Comparison of ENCODE assay signal across 11 cellular contexts in genomic region chr17:42340691-42341127, GRCh38. TPM values are rescaled to one million over a fixed set of nuclear protein-coding genes. Genes with fewer than 3 reads are reported as not detected.
DNase-seq lines count a peak whose midpoint lies in the region; ATAC-seq, FAIRE-seq and TF ChIP-seq lines count a peak whose summit lies in the region.
"Had no signal": no experiment of that assay in that cellular context is flagged by ENCODE, and none has a peak within 500 bp of the region (broad histone marks: within the 10 kb centered on the region; RNA-seq: fewer than 3 reads in every experiment).

No MANE protein-coding gene starts in this region.

- H3K9me3 ChIP-seq in A549 (no peaks in the 10 kb centered on the region), trophoblast cell (ENCODE audit: insufficient read depth, low read depth, low read length) (no peaks in the 10 kb centered on the region)
- H3K9me3 ChIP-seq: upper lobe of left lung had no signal

- no peak for TF ChIP-seq EP300 in A549 (IDR thresholded peaks at IDR 0.05)

- H3K9ac ChIP-seq in trophoblast cell (ENCODE audit: low read length): no peak overlapping the region

- H3K4me3 ChIP-seq in A549 (no peak overlapping the region), dorsolateral prefrontal cortex (no peak overlapping the region), trophoblast cell (ENCODE audit: low read depth, low read length) (no peak overlapping the region)
- H3K4me3 ChIP-seq: upper lobe of left lung had no signal

- H3K4ac ChIP-seq in trophoblast cell (ENCODE audit: low read depth, low read length): no peak overlapping the region

- no peak overlapping the region for H2AFZ ChIP-seq in trophoblast cell (ENCODE audit: insufficient read depth, low read length, poor library complexity)

- peaks cover 21 to 26% of the 10 kb centered on the region in 2 experiments for H3K36me3 ChIP-seq in trophoblast cell (ENCODE audit: control insufficient read depth in 1 of 2, insufficient read depth in 2 of 2, low read length in 2 of 2)

- no peak overlapping the region for H4K12ac ChIP-seq in trophoblast cell (ENCODE audit: low read depth, low read length)

- peak in 1 of 2 experiments; percentile 44; a peak in 3 of 6 replicates for ATAC-seq in A549
- ATAC-seq in HG02610 (IDR thresholded peaks at IDR 0.05; ENCODE audit: unreplicated experiment): peak; percentile 32
- peak; percentile 13 for ATAC-seq in esophagus mucosa

- no peaks in the 10 kb centered on the region for H3K27me3 ChIP-seq in dorsolateral prefrontal cortex
- no peaks in the 10 kb centered on the region for H3K27me3 ChIP-seq in trophoblast cell (ENCODE audit: insufficient read depth, low read length)
- H3K27me3 ChIP-seq: upper lobe of left lung had no signal

- H2AK5ac ChIP-seq in trophoblast cell (ENCODE audit: low read length): no peak overlapping the region

- no peak overlapping the region for H3K23ac ChIP-seq in trophoblast cell (ENCODE audit: low read length)

- H3K27ac ChIP-seq in A549 (peak overlapping the region in 1 of 2 experiments; percentile 55; a peak in 3 of 6 replicates), dorsolateral prefrontal cortex (no peak overlapping the region), trophoblast cell (ENCODE audit: low read depth, low read length) (no peak overlapping the region)
- H3K27ac ChIP-seq: epithelial cell of prostate had no signal

- CTCF ChIA-PET in A549 (lab: Yijun Ruan, JAX): interaction anchor here (0.6 to 3.2 kb wide), 13 partner anchors 12 to 1789 kb away, joined by 3 to 19 read pairs (median 4); no protein-coding TSS in a partner anchor

- H2BK120ac ChIP-seq in trophoblast cell (ENCODE audit: insufficient read depth, low read length, poor library complexity): no peak overlapping the region

- no peaks in the 10 kb centered on the region for H3K79me1 ChIP-seq in trophoblast cell (ENCODE audit: low read length)

- H4K8ac ChIP-seq in trophoblast cell (ENCODE audit: low read depth, low read length): no peak overlapping the region

- intact Hi-C loops in dorsolateral prefrontal cortex (cut with DNase I): no loop called here

- TF ChIP-seq CTCF in A549 (IDR thresholded peaks at IDR 0.05) (no peak), dorsolateral prefrontal cortex (IDR thresholded peaks at IDR 0.05 in 54 of 56, conservative IDR thresholded peaks at IDR 0.05 in 2 of 56; ENCODE audit: low read depth in 1 of 56, partially characterized antibody in 56 of 56) (no peak)

- H2BK5ac ChIP-seq in trophoblast cell (ENCODE audit: low read depth, low read length, poor library complexity): no peak overlapping the region

- H3K18ac ChIP-seq in trophoblast cell (ENCODE audit: low read length): no peak overlapping the region

- H4K91ac ChIP-seq in trophoblast cell (ENCODE audit: low read depth, low read length): no peak overlapping the region

- peaks cover 21% of the 10 kb centered on the region for H3K4me1 ChIP-seq in A549
- H3K4me1 ChIP-seq in trophoblast cell (ENCODE audit: control insufficient read depth in 1 of 2, insufficient read depth in 2 of 2, low read length in 2 of 2): no peaks in the 10 kb centered on the region

- POLR2A ChIA-PET in A549 (lab: Yijun Ruan, JAX): interaction anchor here (0.8 kb wide), 1 partner anchor 48 kb away, joined by 3 read pairs; the partner anchor contains the start of gene STAT3

- no peak overlapping the region for H2BK12ac ChIP-seq in trophoblast cell (ENCODE audit: low read length)

- no peak for TF ChIP-seq POLR2A in A549 (IDR thresholded peaks at IDR 0.05; ENCODE audit: low read length)

- no peak for FAIRE-seq in A549 (lab: Jason Lieb, UNC)

- no peak overlapping the region for H3K14ac ChIP-seq in trophoblast cell (ENCODE audit: low read length)

- H3K4me2 ChIP-seq in A549 (peak overlapping the region; percentile 18; the same call in 1 of the 3 replicates), trophoblast cell (ENCODE audit: low read length) (no peak overlapping the region)

- H3K79me2 ChIP-seq in trophoblast cell (ENCODE audit: control insufficient read depth, insufficient read depth, low read length, poor library complexity): no peaks in the 10 kb centered on the region

- DNase-seq in A549 (ENCODE audit: low read depth in 1 of 2, low spot score in 1 of 2) (no peak), dorsolateral prefrontal cortex (no peak), SK-N-DZ (ENCODE audit: low spot score) (no peak), NCI-H187 treated with DMSO at 0.1 percent for 48 hours (lab: John Stamatoyannopoulos, UW) (no peak), trophoblast cell (no peak)
- peak; percentile 81 for DNase-seq in activated CD8-positive, alpha-beta memory T cell treated with anti-CD3 and anti-CD28 coated beads for 24 hours
- DNase-seq: NCI-H1436 treated with DMSO at 0.1 percent for 48 hours, upper lobe of left lung had no signal

- TF ChIP-seq RAD21 in A549 (conservative IDR thresholded peaks at IDR 0.05 in 1 of 2, IDR thresholded peaks at IDR 0.05 in 1 of 2): no peak

TF ChIP-seq in A549, 52 proteins besides CTCF, POLR2A, EP300 and RAD21:
- no peak for TF ChIP-seq RARB (CRISPR knock-in tag; IDR thresholded peaks at IDR 0.05)
- no peak for TF ChIP-seq MAFK (IDR thresholded peaks at IDR 0.05; ENCODE audit: partially characterized antibody)
- no peak for TF ChIP-seq FOSL2 (IDR thresholded peaks at IDR 0.05)
- peak; percentile 37 for TF ChIP-seq FOSL2 (CRISPR knock-in tag; IDR thresholded peaks at IDR 0.05)

RNA-seq across cellular contexts. Expression of gene STAT3, which starts 47.5 kb away (rescaled TPM):
- polyA plus RNA-seq in A549 (2011; rRNA removed) (72.8 and 81.9 TPM in 2 replicates), A549 (2017; fragmentation: RNase III; extraction: RNeasy Plus Mini Kit Qiagen cat#74134 plus additional on column Dnase treatment) (97.8 to 115 TPM (median 109 TPM) in 3 replicates)
- 49.5 and 57.3 TPM in 2 replicates for polyA plus RNA-seq in A549 (2012; cell fraction: cytosol; rRNA removed)
- polyA plus RNA-seq in A549 (2012; cell fraction: nucleus; rRNA removed): 80.0 and 101 TPM in 2 replicates
- 127 and 145 TPM in 2 replicates for polyA minus RNA-seq in A549 (2011; rRNA and poly(A)+ RNA removed)
- total RNA-seq in esophagus mucosa (191 TPM), dorsolateral prefrontal cortex (100 to 1,000 TPM in 55 of 120 experiments, 10 to 100 TPM in 65; 57.7 to 203 (median 98.0) TPM)
- 20.7 and 23.9 TPM in 2 replicates for polyA plus RNA-seq in SK-N-DZ (2014; cell fraction: cytosol; rRNA removed)
- polyA plus RNA-seq in SK-N-DZ (2014; cell fraction: nucleus; rRNA removed): 17.7 and 20.4 TPM in 2 replicates
- 30.4 and 32.5 TPM in 2 replicates for polyA plus RNA-seq in trophoblast cell (2013)

RNA-seq across cellular contexts. Expression of gene STAT5A, which starts 52.4 kb away (rescaled TPM):
- 2.2 and 3.1 TPM in 2 replicates for polyA plus RNA-seq in A549 (2011; rRNA removed)
- polyA plus RNA-seq in A549 (2012; cell fraction: cytosol; rRNA removed): 2.6 and 3.3 TPM in 2 replicates
- polyA plus RNA-seq in A549 (2012; cell fraction: nucleus; rRNA removed): 5.6 and 7.9 TPM in 2 replicates
- 3.9 to 4.4 TPM (median 4.0 TPM) in 3 replicates for polyA plus RNA-seq in A549 (2017; fragmentation: RNase III; extraction: RNeasy Plus Mini Kit Qiagen cat#74134 plus additional on column Dnase treatment)
- polyA minus RNA-seq in A549 (2011; rRNA and poly(A)+ RNA removed): 2.9 and 4.3 TPM in 2 replicates
- total RNA-seq in esophagus mucosa: 6.9 TPM
- 10 to 100 TPM in 71 of 120 experiments, 1 to 10 TPM in 49; 4.4 to 25.7 (median 10.8) TPM for total RNA-seq in dorsolateral prefrontal cortex
- polyA plus RNA-seq in SK-N-DZ (2014; cell fraction: cytosol; rRNA removed): 10.1 and 12.0 TPM in 2 replicates
- polyA plus RNA-seq in SK-N-DZ (2014; cell fraction: nucleus; rRNA removed): 13.6 and 19.3 TPM in 2 replicates
- polyA plus RNA-seq in trophoblast cell (2013): 0.60 and 0.82 TPM in 2 replicates
